In the genomic region with DNA sequence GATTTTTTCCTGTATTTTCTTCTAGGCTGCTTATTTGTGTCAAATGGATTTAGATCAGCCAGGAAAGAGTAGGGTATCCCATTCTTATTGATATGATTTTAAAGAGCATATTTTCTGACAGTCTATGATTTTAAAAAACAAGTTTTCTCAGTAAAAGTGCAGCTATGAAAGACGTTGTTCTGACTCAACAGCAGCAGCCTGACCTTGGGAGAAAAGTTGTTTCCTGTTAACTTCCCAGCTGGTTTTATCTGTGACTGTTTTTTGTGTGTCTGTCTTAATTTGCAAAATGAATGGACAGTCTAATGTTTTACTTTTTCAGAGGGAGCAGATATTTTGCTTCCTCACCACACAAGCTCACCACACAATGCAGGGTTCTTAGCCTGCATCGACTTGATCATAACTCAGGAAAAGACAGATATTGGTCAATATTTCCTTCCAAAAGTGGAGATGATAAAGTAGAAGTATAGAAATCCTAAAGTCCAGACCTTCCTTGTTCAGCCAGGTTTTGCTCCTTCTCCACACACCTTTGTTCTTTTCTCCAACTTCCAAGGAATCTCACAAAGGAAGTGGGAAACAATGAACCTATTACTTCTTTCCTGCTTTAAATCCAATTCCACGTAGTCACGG, we compare ENCODE assay signal across 8 cellular contexts. TPM values are rescaled to one million over a fixed set of nuclear protein-coding genes. Genes with fewer than 3 reads are reported as not detected.
DNase-seq lines count a peak whose midpoint lies in the region; ATAC-seq and TF ChIP-seq lines count a peak whose summit lies in the region.

No MANE protein-coding gene starts in this region.

- peak overlapping the region; percentile 77 for H3K4me3 ChIP-seq in iPS-15b (ENCODE audit: low read depth, low read length)
- H3K4me3 ChIP-seq in mucosa of descending colon, result no peak overlapping the region

- H3K9me3 Mint-ChIP-seq in activated T-cell treated with anti-CD3 and anti-CD28 coated beads, Interleukin-2, amount 50 U/mL, for 4 hours, result no peaks in the 10 kb centered on the region
- H3K9me3 Mint-ChIP-seq in activated CD8-positive, alpha-beta T cell treated with anti-CD3 and anti-CD28 coated beads, Interleukin-2, amount 10 ng/mL, durations not matched to agents 7 days and 5 days (ENCODE audit: insufficient read depth), result no peaks in the 10 kb centered on the region
- H3K9me3 Mint-ChIP-seq in stimulated activated effector memory CD8-positive, alpha-beta T cell treated with anti-CD3 and anti-CD28 coated beads, Interleukin-12 subunit alpha, Interleukin-12 subunit beta, amount 100 ng/mL, for 72 hours, result no peaks in the 10 kb centered on the region

- no peak for TF ChIP-seq CTCF in mucosa of descending colon (IDR thresholded peaks at IDR 0.05)

- peaks cover 8% of the 10 kb centered on the region for H3K36me3 Mint-ChIP-seq in activated T-cell treated with anti-CD3 and anti-CD28 coated beads, Interleukin-2, amount 50 U/mL, for 4 hours (ENCODE audit: insufficient read depth)
- H3K36me3 Mint-ChIP-seq in activated CD8-positive, alpha-beta T cell treated with anti-CD3 and anti-CD28 coated beads, Interleukin-2, amount 10 ng/mL, durations not matched to agents 7 days and 5 days (ENCODE audit: low read depth), result peaks cover 21% of the 10 kb centered on the region
- peaks cover 30% of the 10 kb centered on the region for H3K36me3 Mint-ChIP-seq in stimulated activated effector memory CD8-positive, alpha-beta T cell treated with anti-CD3 and anti-CD28 coated beads, Interleukin-12 subunit alpha, Interleukin-12 subunit beta, amount 100 ng/mL, for 72 hours

- H3K4me3 Mint-ChIP-seq in activated T-cell treated with anti-CD3 and anti-CD28 coated beads, Interleukin-2, amount 50 U/mL, for 4 hours, result peak overlapping the region; percentile 84
- peak overlapping the region; percentile 81 for H3K4me3 Mint-ChIP-seq in activated CD8-positive, alpha-beta T cell treated with anti-CD3 and anti-CD28 coated beads, Interleukin-2, amount 10 ng/mL, durations not matched to agents 7 days and 5 days
- peak overlapping the region; percentile 79 for H3K4me3 Mint-ChIP-seq in stimulated activated effector memory CD8-positive, alpha-beta T cell treated with anti-CD3 and anti-CD28 coated beads, Interleukin-12 subunit alpha, Interleukin-12 subunit beta, amount 100 ng/mL, for 72 hours

- CTCF ChIA-PET in activated CD8-positive, alpha-beta T cell treated with anti-CD3 and anti-CD28 coated beads, Interleukin-2, amount 10 ng/mL, durations not matched to agents 7 days and 5 days (lab: Charles Lee), result interaction anchor here (1.0 kb wide), 1 partner anchor 22 kb away, joined by 3 read pairs; no protein-coding TSS in a partner anchor

- H3K36me3 ChIP-seq in iPS-15b (ENCODE audit: control insufficient read depth, insufficient read depth, low read length) (no peaks in the 10 kb centered on the region), mucosa of descending colon (ENCODE audit: low read depth) (no peaks in the 10 kb centered on the region)

- peak overlapping the region; percentile 22 for H3K27ac Mint-ChIP-seq in activated CD8-positive, alpha-beta T cell treated with anti-CD3 and anti-CD28 coated beads, Interleukin-2, amount 10 ng/mL, durations not matched to agents 7 days and 5 days
- H3K27ac Mint-ChIP-seq in stimulated activated effector memory CD8-positive, alpha-beta T cell treated with anti-CD3 and anti-CD28 coated beads, Interleukin-12 subunit alpha, Interleukin-12 subunit beta, amount 100 ng/mL, for 72 hours, result peak overlapping the region; percentile 92

- no peak for DNase-seq in activated T-cell treated with anti-CD3 and anti-CD28 coated beads, Interleukin-2, amount 50 U/mL, for 4 hours
- DNase-seq in activated T-cell treated with anti-CD3 and anti-CD28 coated beads for 4 hours (no peak), HuH-7 (ENCODE audit: low spot score) (no peak), cerebellum (ENCODE audit: low spot score) (no peak), mucosa of descending colon (no peak)
- no peak for DNase-seq in activated CD8-positive, alpha-beta T cell treated with anti-CD3 and anti-CD28 coated beads, Interleukin-2, amount 10 ng/mL, durations not matched to agents 7 days and 5 days
- no peak for DNase-seq in stimulated activated effector memory CD8-positive, alpha-beta T cell treated with anti-CD3 and anti-CD28 coated beads, Interleukin-12 subunit alpha, Interleukin-12 subunit beta, amount 100 ng/mL, for 72 hours (ENCODE audit: low spot score in 2 of 2)

- ATAC-seq in activated T-cell treated with anti-CD3 and anti-CD28 coated beads, Interleukin-2, amount 50 U/mL, for 4 hours, result no peak
- ATAC-seq in activated CD8-positive, alpha-beta T cell treated with anti-CD3 and anti-CD28 coated beads, Interleukin-2, amount 10 ng/mL, durations not matched to agents 7 days and 5 days, result no peak
- no peak for ATAC-seq in stimulated activated effector memory CD8-positive, alpha-beta T cell treated with anti-CD3 and anti-CD28 coated beads, Interleukin-12 subunit alpha, Interleukin-12 subunit beta, amount 100 ng/mL, for 72 hours
- no peak for ATAC-seq in mucosa of descending colon

- peak overlapping the region; percentile 63 for H3K9ac ChIP-seq in iPS-15b (ENCODE audit: low read depth, low read length)

- H3K9me3 ChIP-seq in iPS-15b (ENCODE audit: control insufficient read depth, insufficient read depth, low read length), result no peaks in the 10 kb centered on the region
- H3K9me3 ChIP-seq in mucosa of descending colon, result no peaks in the 10 kb centered on the region

- POLR2A ChIA-PET in activated CD8-positive, alpha-beta T cell treated with anti-CD3 and anti-CD28 coated beads, Interleukin-2, amount 10 ng/mL, durations not matched to agents 7 days and 5 days (lab: Charles Lee), result no interaction called here

- H3K27me3 ChIP-seq in iPS-15b (ENCODE audit: control insufficient read depth, insufficient read depth, low read length), result no peaks in the 10 kb centered on the region

- intact Hi-C loops in mucosa of descending colon (cut with DNase I, micrococcal nuclease), result no loop called here

- peaks cover 3% of the 10 kb centered on the region for H3K27me3 Mint-ChIP-seq in activated T-cell treated with anti-CD3 and anti-CD28 coated beads, Interleukin-2, amount 50 U/mL, for 4 hours (ENCODE audit: low read depth)
- H3K27me3 Mint-ChIP-seq in activated CD8-positive, alpha-beta T cell treated with anti-CD3 and anti-CD28 coated beads, Interleukin-2, amount 10 ng/mL, durations not matched to agents 7 days and 5 days (ENCODE audit: low read depth), result peaks cover 32% of the 10 kb centered on the region

- H3K4me1 ChIP-seq in iPS-15b (ENCODE audit: control insufficient read depth, insufficient read depth, low read length) (peaks cover 14% of the 10 kb centered on the region), mucosa of descending colon (ENCODE audit: low read depth) (peaks cover 25% of the 10 kb centered on the region)

- H3K4me1 Mint-ChIP-seq in activated T-cell treated with anti-CD3 and anti-CD28 coated beads, Interleukin-2, amount 50 U/mL, for 4 hours (ENCODE audit: low read depth), result peaks cover 23% of the 10 kb centered on the region
- H3K4me1 Mint-ChIP-seq in activated CD8-positive, alpha-beta T cell treated with anti-CD3 and anti-CD28 coated beads, Interleukin-2, amount 10 ng/mL, durations not matched to agents 7 days and 5 days (ENCODE audit: low read depth), result peaks cover 18% of the 10 kb centered on the region
- peaks cover 35% of the 10 kb centered on the region for H3K4me1 Mint-ChIP-seq in stimulated activated effector memory CD8-positive, alpha-beta T cell treated with anti-CD3 and anti-CD28 coated beads, Interleukin-12 subunit alpha, Interleukin-12 subunit beta, amount 100 ng/mL, for 72 hours

RNA-seq across cellular contexts. Expression of a gene that starts 0.7 kb away (rescaled TPM):
- 10 to 100 TPM in 2 of 3 donors, 1 to 10 TPM in 1; 9.1 to 10.4 (median 10.4) TPM for total RNA-seq in activated T-cell treated with anti-CD3 and anti-CD28 coated beads, Interleukin-2, amount 50 U/mL, for 4 hours
- 1 to 10 TPM; 5.3 to 5.5 TPM for total RNA-seq in activated CD8-positive, alpha-beta T cell treated with anti-CD3 and anti-CD28 coated beads, Interleukin-2, amount 10 ng/mL, durations not matched to agents 7 days and 5 days
- 47.1 TPM for total RNA-seq in cerebellum
- 10 to 100 TPM; 10.7 to 12.9 (median 11.6) TPM for total RNA-seq in mucosa of descending colon

RNA-seq across cellular contexts. Expression of a gene that starts 58.2 kb away (rescaled TPM):
- total RNA-seq in activated T-cell treated with anti-CD3 and anti-CD28 coated beads, Interleukin-2, amount 50 U/mL, for 4 hours, result under 1 TPM in 2 of 3 donors, not detected in 1; 0.37 to 0.68 TPM
- total RNA-seq in activated CD8-positive, alpha-beta T cell treated with anti-CD3 and anti-CD28 coated beads, Interleukin-2, amount 10 ng/mL, durations not matched to agents 7 days and 5 days, result not detected
- 1.1 TPM for total RNA-seq in cerebellum
- total RNA-seq in mucosa of descending colon, result 10 to 100 TPM in 1 of 3 donors, 1 to 10 TPM in 2; 3.2 to 30.7 (median 7.8) TPM
